ENCODE assay signal across 29 cellular contexts in the genomic region with DNA sequence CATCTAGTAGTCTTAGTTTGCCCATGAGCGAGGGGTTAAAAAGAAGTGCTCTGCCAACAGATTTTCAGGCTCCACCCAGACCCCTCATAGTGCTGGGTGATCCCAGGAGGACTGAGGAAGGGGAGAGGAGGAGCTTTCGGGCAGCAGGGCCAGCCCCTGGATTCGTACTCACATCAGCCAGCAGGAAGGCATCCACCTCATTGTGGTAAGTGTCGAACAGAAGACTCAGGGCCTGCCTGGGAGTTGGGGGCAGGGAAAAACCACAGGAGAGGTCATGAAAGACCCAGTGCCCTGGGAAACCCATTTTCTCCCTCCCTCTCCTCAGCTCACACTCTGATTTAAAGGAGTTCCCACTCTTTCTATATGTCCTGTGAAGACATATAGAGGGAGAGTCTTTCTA. TPM values are rescaled to one million over a fixed set of nuclear protein-coding genes. Genes with fewer than 3 reads are reported as not detected.
DNase-seq lines count a peak whose midpoint lies in the region; ATAC-seq and TF ChIP-seq lines count a peak whose summit lies in the region.
"Had no signal": no experiment of that assay in that cellular context is flagged by ENCODE, and none has a peak within 500 bp of the region (broad histone marks: within the 10 kb centered on the region; RNA-seq: fewer than 3 reads in every experiment).

No MANE protein-coding gene starts in this region.

- no peaks in the 10 kb centered on the region for H3K9me2 ChIP-seq in Loucy (replicated peaks; ENCODE audit: low read depth, low read length)

- H3K9me3 Mint-ChIP-seq in activated CD8-positive, alpha-beta T cell treated with anti-CD3 and anti-CD28 coated beads, Interleukin-2, amount 10 ng/mL, durations not matched to agents 7 days and 5 days (ENCODE audit: insufficient read depth), result no peaks in the 10 kb centered on the region
- H3K9me3 Mint-ChIP-seq in activated CD8-positive, alpha-beta T cell treated with anti-CD3 and anti-CD28 coated beads for 36 hours, result no peaks in the 10 kb centered on the region
- peaks cover 0 to 1% of the 10 kb centered on the region in 2 donors for H3K9me3 Mint-ChIP-seq in stimulated activated naive B cell treated with anti-CD40 and anti-IgM and Interleukin-4, amounts not matched to agents 10 μg/mL and 1 μg/mL and 100 μg/mL, for 72 hours
- H3K9me3 Mint-ChIP-seq: activated naive CD4-positive, alpha-beta T cell treated with anti-CD3 and anti-CD28 coated beads, Interleukin-2, amount 50 U/mL, for 24 hours; dendritic cell treated with granulocyte-macrophage colony-stimulating factor and Interleukin-4, amounts not matched to agents 40 ng/mL and 50 ng/mL, for 4 days; immature natural killer cell; WTC11 had no signal

- H3K27me3 Mint-ChIP-seq in activated CD8-positive, alpha-beta T cell treated with anti-CD3 and anti-CD28 coated beads, Interleukin-2, amount 10 ng/mL, durations not matched to agents 7 days and 5 days (ENCODE audit: low read depth), result no peaks in the 10 kb centered on the region
- no peaks in the 10 kb centered on the region for H3K27me3 Mint-ChIP-seq in activated CD8-positive, alpha-beta T cell treated with anti-CD3 and anti-CD28 coated beads for 36 hours
- H3K27me3 Mint-ChIP-seq in stimulated activated naive B cell treated with anti-CD40 and anti-IgM and Interleukin-4, amounts not matched to agents 10 μg/mL and 1 μg/mL and 100 μg/mL, for 72 hours, result no peaks in the 10 kb centered on the region
- H3K27me3 Mint-ChIP-seq: activated naive CD4-positive, alpha-beta T cell treated with anti-CD3 and anti-CD28 coated beads, Interleukin-2, amount 50 U/mL, for 24 hours had no signal

- H3K4me2 ChIP-seq in Loucy (ENCODE audit: low read depth, low read length, poor library complexity, severe bottlenecking), result peak overlapping the region; percentile 70

- TF ChIP-seq POLR2A in vagina (IDR thresholded peaks at IDR 0.05), result no peak

- POLR2A ChIA-PET in activated CD8-positive, alpha-beta T cell treated with anti-CD3 and anti-CD28 coated beads, Interleukin-2, amount 10 ng/mL, durations not matched to agents 7 days and 5 days (lab: Charles Lee), result interaction anchor here (1.3 kb wide), 1 partner anchor 35 kb away, joined by 4 read pairs; a partner anchor contains a TSS
- POLR2A ChIA-PET in activated CD8-positive, alpha-beta T cell treated with anti-CD3 and anti-CD28 coated beads for 36 hours (lab: Charles Lee), result no interaction called here

- H3K9ac ChIP-seq in Loucy (ENCODE audit: low read depth, low read length, poor library complexity, severe bottlenecking), result peak overlapping the region; percentile 69

- peaks cover 17% of the 10 kb centered on the region for H3F3A ChIP-seq in Loucy (ENCODE audit: low read depth)

- no peak for ATAC-seq in activated CD8-positive, alpha-beta T cell treated with anti-CD3 and anti-CD28 coated beads, Interleukin-2, amount 10 ng/mL, durations not matched to agents 7 days and 5 days
- no peak for ATAC-seq in activated CD8-positive, alpha-beta T cell treated with anti-CD3 and anti-CD28 coated beads for 36 hours
- ATAC-seq in stimulated activated naive B cell treated with anti-CD40 and anti-IgM and Interleukin-4, amounts not matched to agents 10 μg/mL and 1 μg/mL and 100 μg/mL, for 72 hours (replicated peaks), result no peak
- no peak for ATAC-seq in HG03025 (IDR thresholded peaks at IDR 0.05; ENCODE audit: low FRiP score, unreplicated experiment)
- ATAC-seq: gastroesophageal sphincter, HepG2, left ventricle myocardium superior, Panc1, right lobe of liver, WTC11 had no signal

- H3K27ac Mint-ChIP-seq in activated CD8-positive, alpha-beta T cell treated with anti-CD3 and anti-CD28 coated beads, Interleukin-2, amount 10 ng/mL, durations not matched to agents 7 days and 5 days, result peak overlapping the region; percentile 60
- no peak overlapping the region for H3K27ac Mint-ChIP-seq in activated CD8-positive, alpha-beta T cell treated with anti-CD3 and anti-CD28 coated beads for 36 hours
- peak overlapping the region; percentile 75 for H3K27ac Mint-ChIP-seq in stimulated activated naive B cell treated with anti-CD40 and anti-IgM and Interleukin-4, amounts not matched to agents 10 μg/mL and 1 μg/mL and 100 μg/mL, for 72 hours
- H3K27ac Mint-ChIP-seq: activated naive CD4-positive, alpha-beta T cell treated with anti-CD3 and anti-CD28 coated beads, Interleukin-2, amount 50 U/mL, for 24 hours; dendritic cell treated with granulocyte-macrophage colony-stimulating factor and Interleukin-4, amounts not matched to agents 40 ng/mL and 50 ng/mL, for 4 days; WTC11 had no signal

- H3K9me3 ChIP-seq in Loucy (ENCODE audit: insufficient read depth, low read depth, low read length), result no peaks in the 10 kb centered on the region
- no peaks in the 10 kb centered on the region for H3K9me3 ChIP-seq in vagina
- H3K9me3 ChIP-seq: gastroesophageal sphincter, right lobe of liver, thoracic aorta had no signal

- H3K4me3 Mint-ChIP-seq in activated CD8-positive, alpha-beta T cell treated with anti-CD3 and anti-CD28 coated beads, Interleukin-2, amount 10 ng/mL, durations not matched to agents 7 days and 5 days, result no peak overlapping the region
- H3K4me3 Mint-ChIP-seq in activated CD8-positive, alpha-beta T cell treated with anti-CD3 and anti-CD28 coated beads for 36 hours, result no peak overlapping the region
- no peak overlapping the region for H3K4me3 Mint-ChIP-seq in stimulated activated naive B cell treated with anti-CD40 and anti-IgM and Interleukin-4, amounts not matched to agents 10 μg/mL and 1 μg/mL and 100 μg/mL, for 72 hours
- H3K4me3 Mint-ChIP-seq: activated naive CD4-positive, alpha-beta T cell treated with anti-CD3 and anti-CD28 coated beads, Interleukin-2, amount 50 U/mL, for 24 hours; dendritic cell treated with granulocyte-macrophage colony-stimulating factor and Interleukin-4, amounts not matched to agents 40 ng/mL and 50 ng/mL, for 4 days; immature natural killer cell; WTC11 had no signal

- CTCF ChIA-PET in activated CD8-positive, alpha-beta T cell treated with anti-CD3 and anti-CD28 coated beads, Interleukin-2, amount 10 ng/mL, durations not matched to agents 7 days and 5 days (lab: Charles Lee), result interaction anchor here (1.8 kb wide), 1 partner anchor 12 kb away, joined by 7 read pairs; no protein-coding TSS in a partner anchor
- CTCF ChIA-PET in activated CD8-positive, alpha-beta T cell treated with anti-CD3 and anti-CD28 coated beads for 36 hours (lab: Charles Lee), result interaction anchor here (2.0 kb wide), 1 partner anchor 14 kb away, joined by 9 read pairs; no protein-coding TSS in a partner anchor

- H4K20me1 ChIP-seq in Loucy (ENCODE audit: insufficient read depth, low read length, poor library complexity, severe bottlenecking), result no peaks in the 10 kb centered on the region

- no peak overlapping the region for H2AFZ ChIP-seq in Loucy (ENCODE audit: low read length)

- H3K36me3 Mint-ChIP-seq in activated CD8-positive, alpha-beta T cell treated with anti-CD3 and anti-CD28 coated beads, Interleukin-2, amount 10 ng/mL, durations not matched to agents 7 days and 5 days (ENCODE audit: low read depth), result peaks cover 36% of the 10 kb centered on the region
- H3K36me3 Mint-ChIP-seq in activated CD8-positive, alpha-beta T cell treated with anti-CD3 and anti-CD28 coated beads for 36 hours (ENCODE audit: low read depth), result peaks cover 28% of the 10 kb centered on the region
- peaks cover 55 to 79% of the 10 kb centered on the region in 2 donors for H3K36me3 Mint-ChIP-seq in stimulated activated naive B cell treated with anti-CD40 and anti-IgM and Interleukin-4, amounts not matched to agents 10 μg/mL and 1 μg/mL and 100 μg/mL, for 72 hours

- H3K27ac ChIP-seq in layer of hippocampus (ENCODE audit: low read depth, low read length) (peak overlapping the region; percentile 0), vagina (no peak overlapping the region)
- H3K27ac ChIP-seq: right lobe of liver, thoracic aorta had no signal

- H3K27me3 ChIP-seq in Loucy (ENCODE audit: insufficient read depth, low read length, poor library complexity, severe bottlenecking) (no peaks in the 10 kb centered on the region), layer of hippocampus (ENCODE audit: control insufficient read depth, insufficient read depth, low read length) (no peaks in the 10 kb centered on the region), vagina (no peaks in the 10 kb centered on the region)
- H3K27me3 ChIP-seq: gastroesophageal sphincter, right lobe of liver had no signal

- H3K36me3 ChIP-seq in Loucy (ENCODE audit: insufficient read depth, low read length) (peaks cover 41% of the 10 kb centered on the region; the same call in 1 of the 2 replicates), vagina (peaks cover 0 to 16% of the 10 kb centered on the region in 2 donors)

- H3K4me1 ChIP-seq in Loucy (ENCODE audit: insufficient read depth, low read length, poor library complexity, severe bottlenecking) (peaks cover 58% of the 10 kb centered on the region), vagina (peaks cover 19% of the 10 kb centered on the region)
- H3K4me1 ChIP-seq: right lobe of liver had no signal

- no peak for DNase-seq in activated CD8-positive, alpha-beta T cell treated with anti-CD3 and anti-CD28 coated beads, Interleukin-2, amount 10 ng/mL, durations not matched to agents 7 days and 5 days
- DNase-seq in activated CD8-positive, alpha-beta T cell treated with anti-CD3 and anti-CD28 coated beads for 36 hours, result no peak
- no peak for DNase-seq in stimulated activated naive B cell treated with anti-CD40 and anti-IgM and Interleukin-4, amounts not matched to agents 10 μg/mL and 1 μg/mL and 100 μg/mL, for 72 hours
- no peak for DNase-seq in LoVo (ENCODE audit: low spot score)
- no peak for DNase-seq in vagina (ENCODE audit: extremely low spot score in 2 of 2)
- DNase-seq: 8988T; activated CD8-positive, alpha-beta memory T cell treated with anti-CD3 and anti-CD28 coated beads, Interleukin-2, amount 50 U/mL, for 4 hours; anterior cingulate cortex; DMS153; hypothalamus; immature natural killer cell; left ventricle myocardium superior; NCI-H1105 treated with DMSO at 0.1 percent for 48 hours; NCI-H2029; NCI-H2227 treated with DMSO at 0.1 percent for 48 hours; NCI-H69; right lobe of liver; SIG-M5; stimulated activated naive CD4-positive, alpha-beta T cell had no signal

- no peaks in the 10 kb centered on the region for H3K79me2 ChIP-seq in Loucy (ENCODE audit: insufficient read depth, low read length)

- H3K4me3 ChIP-seq in Loucy (ENCODE audit: low read length, poor library complexity, severe bottlenecking) (peak overlapping the region; percentile 54), vagina (no peak overlapping the region)
- H3K4me3 ChIP-seq: gastroesophageal sphincter, right lobe of liver, thoracic aorta had no signal

- peaks cover 51% of the 10 kb centered on the region for H3K4me1 Mint-ChIP-seq in activated CD8-positive, alpha-beta T cell treated with anti-CD3 and anti-CD28 coated beads, Interleukin-2, amount 10 ng/mL, durations not matched to agents 7 days and 5 days (ENCODE audit: low read depth)
- H3K4me1 Mint-ChIP-seq in activated CD8-positive, alpha-beta T cell treated with anti-CD3 and anti-CD28 coated beads for 36 hours (ENCODE audit: low read depth), result peaks cover 39% of the 10 kb centered on the region
- peaks cover 72 to 95% of the 10 kb centered on the region in 2 donors for H3K4me1 Mint-ChIP-seq in stimulated activated naive B cell treated with anti-CD40 and anti-IgM and Interleukin-4, amounts not matched to agents 10 μg/mL and 1 μg/mL and 100 μg/mL, for 72 hours

- no peak for TF ChIP-seq CTCF in activated CD8-positive, alpha-beta T cell treated with anti-CD3 and anti-CD28 coated beads for 36 hours (IDR thresholded peaks at IDR 0.05)
- TF ChIP-seq CTCF in Loucy (conservative IDR thresholded peaks at IDR 0.05; ENCODE audit: low read length) (no peak), vagina (IDR thresholded peaks at IDR 0.05) (no peak)

- intact Hi-C loops in activated CD8-positive, alpha-beta T cell treated with anti-CD3 and anti-CD28 coated beads for 36 hours (cut with micrococcal nuclease), result no loop called here
- intact Hi-C loops in vagina (cut with DNase I), result no loop called here

RNA-seq across cellular contexts. Expression of a gene that starts 34.9 kb away (rescaled TPM):
- total RNA-seq in activated CD8-positive, alpha-beta T cell treated with anti-CD3 and anti-CD28 coated beads, Interleukin-2, amount 10 ng/mL, durations not matched to agents 7 days and 5 days, result 10 to 100 TPM; 26.2 to 28.4 TPM
- 10 to 100 TPM; 26.6 to 28.9 TPM for total RNA-seq in activated CD8-positive, alpha-beta T cell treated with anti-CD3 and anti-CD28 coated beads for 36 hours
- 52.1 TPM for total RNA-seq in vagina

RNA-seq across cellular contexts. Expression of a gene that starts 48.1 kb away (rescaled TPM):
- total RNA-seq in activated CD8-positive, alpha-beta T cell treated with anti-CD3 and anti-CD28 coated beads, Interleukin-2, amount 10 ng/mL, durations not matched to agents 7 days and 5 days, result 10 to 100 TPM; 64.7 to 66.0 TPM
- total RNA-seq in activated CD8-positive, alpha-beta T cell treated with anti-CD3 and anti-CD28 coated beads for 36 hours, result 10 to 100 TPM; 63.8 to 64.6 TPM
- total RNA-seq in vagina, result 42.0 TPM

RNA-seq across cellular contexts. Expression of a gene that starts 56.5 kb away (rescaled TPM):
- total RNA-seq in activated CD8-positive, alpha-beta T cell treated with anti-CD3 and anti-CD28 coated beads, Interleukin-2, amount 10 ng/mL, durations not matched to agents 7 days and 5 days, result 10 to 100 TPM; 72.2 to 72.4 TPM
- total RNA-seq in activated CD8-positive, alpha-beta T cell treated with anti-CD3 and anti-CD28 coated beads for 36 hours, result 10 to 100 TPM; 89.6 to 94.8 TPM
- 90.1 TPM for total RNA-seq in vagina
